10 cellular contexts compared by ENCODE assay signal in genomic region chr19:10643166-10643967, GRCh38. TPM values are rescaled to one million over a fixed set of nuclear protein-coding genes. Genes with fewer than 3 reads are reported as not detected.
DNase-seq lines count a peak whose midpoint lies in the region; ATAC-seq and TF ChIP-seq lines count a peak whose summit lies in the region.
"Had no signal": no experiment of that assay in that cellular context is flagged by ENCODE, and none has a peak within 500 bp of the region (broad histone marks: within the 10 kb centered on the region; RNA-seq: fewer than 3 reads in every experiment).

No MANE protein-coding gene starts in this region.

- peaks cover 35 to 58% (median 55%) of the 10 kb centered on the region in 4 donors for H3K36me3 ChIP-seq in stomach

- no peak for TF ChIP-seq POLR2A in stomach (IDR thresholded peaks at IDR 0.05)

- H3K4me1 Mint-ChIP-seq in T-helper 2 cell treated with Interferon-gamma antibody and Interleukin-4, amounts not matched to agents 5 μg/mL and 100 μg/mL, for 36 hours (ENCODE audit: low read depth) = peaks cover 19% of the 10 kb centered on the region
- peaks cover 5% of the 10 kb centered on the region for H3K4me1 Mint-ChIP-seq in activated CD4-positive, alpha-beta memory T cell treated with anti-CD3 and anti-CD28 coated beads, Interleukin-2, amount 10 ng/mL, durations not matched to agents 7 days and 5 days
- H3K4me1 Mint-ChIP-seq in immature natural killer cell = peaks cover 21 to 26% of the 10 kb centered on the region in 2 donors

- H3K4me3 Mint-ChIP-seq in T-helper 2 cell treated with Interferon-gamma antibody and Interleukin-4, amounts not matched to agents 5 μg/mL and 100 μg/mL, for 36 hours = no peak overlapping the region
- H3K4me3 Mint-ChIP-seq in activated CD4-positive, alpha-beta memory T cell treated with anti-CD3 and anti-CD28 coated beads, Interleukin-2, amount 10 ng/mL, durations not matched to agents 7 days and 5 days = no peak overlapping the region
- H3K4me3 Mint-ChIP-seq in immature natural killer cell = peak overlapping the region in 2 of 5 donors; percentile 32 to 44

- H3K9me3 Mint-ChIP-seq in T-helper 2 cell treated with Interferon-gamma antibody and Interleukin-4, amounts not matched to agents 5 μg/mL and 100 μg/mL, for 36 hours = no peaks in the 10 kb centered on the region
- no peaks in the 10 kb centered on the region for H3K9me3 Mint-ChIP-seq in activated CD4-positive, alpha-beta memory T cell treated with anti-CD3 and anti-CD28 coated beads, Interleukin-2, amount 10 ng/mL, durations not matched to agents 7 days and 5 days
- peaks cover 0 to 2% (median 0%) of the 10 kb centered on the region in 6 donors for H3K9me3 Mint-ChIP-seq in immature natural killer cell

- TF ChIP-seq EP300 in stomach (IDR thresholded peaks at IDR 0.05) = no peak

- peaks cover 17 to 60% (median 34%) of the 10 kb centered on the region in 4 donors for H3K4me1 ChIP-seq in stomach

- WGBS in stomach, 5 donors = 43 to 64% (median 49%) methylated on average over 12 to 21 of the region's 21 CpGs

- CTCF ChIA-PET in activated CD4-positive, alpha-beta memory T cell treated with anti-CD3 and anti-CD28 coated beads, Interleukin-2, amount 10 ng/mL, durations not matched to agents 7 days and 5 days (lab: Charles Lee) = interaction anchor here (0.6 to 5.3 kb wide), 10 partner anchors 9 to 202 kb away, joined by 3 to 230 read pairs (median 7); no protein-coding TSS in a partner anchor

- POLR2A ChIA-PET in activated CD4-positive, alpha-beta memory T cell treated with anti-CD3 and anti-CD28 coated beads, Interleukin-2, amount 10 ng/mL, durations not matched to agents 7 days and 5 days (lab: Charles Lee) = interaction anchor here (0.9 to 3.0 kb wide), 11 partner anchors 9 to 239 kb away, joined by 3 to 19 read pairs (median 4); partner anchors contain the start of gene QTRT1

- H3K27ac ChIP-seq in stomach = peak overlapping the region; percentile 49 to 66 (median 55)

- no peaks in the 10 kb centered on the region for H3K9me3 ChIP-seq in stomach

- H3K4me3 ChIP-seq in stomach = no peak overlapping the region

- no peak for ATAC-seq in HG02840 (IDR thresholded peaks at IDR 0.05; ENCODE audit: low FRiP score, unreplicated experiment)

- no peak for DNase-seq in T-helper 2 cell treated with Interferon-gamma antibody and Interleukin-4, amounts not matched to agents 5 μg/mL and 100 μg/mL, for 36 hours (ENCODE audit: low spot score)
- DNase-seq in T-helper 2 cell (no peak), immature natural killer cell (peak in 2 of 3 donors; percentile 38 to 47), stomach (no peak), retina (no peak), NCI-H1694 (lab: John Stamatoyannopoulos, UW) (no peak)
- DNase-seq in activated CD4-positive, alpha-beta memory T cell treated with anti-CD3 and anti-CD28 coated beads, Interleukin-2, amount 10 ng/mL, durations not matched to agents 7 days and 5 days = no peak
- DNase-seq: NCI-H226 had no signal

- H3K27ac Mint-ChIP-seq in T-helper 2 cell treated with Interferon-gamma antibody and Interleukin-4, amounts not matched to agents 5 μg/mL and 100 μg/mL, for 36 hours = peak overlapping the region; percentile 52
- peak overlapping the region; percentile 16 for H3K27ac Mint-ChIP-seq in activated CD4-positive, alpha-beta memory T cell treated with anti-CD3 and anti-CD28 coated beads, Interleukin-2, amount 10 ng/mL, durations not matched to agents 7 days and 5 days
- peak overlapping the region; percentile 68 to 93 (median 85) for H3K27ac Mint-ChIP-seq in immature natural killer cell

- H3K27me3 Mint-ChIP-seq in T-helper 2 cell treated with Interferon-gamma antibody and Interleukin-4, amounts not matched to agents 5 μg/mL and 100 μg/mL, for 36 hours (ENCODE audit: low read depth) = no peaks in the 10 kb centered on the region
- H3K27me3 Mint-ChIP-seq in activated CD4-positive, alpha-beta memory T cell treated with anti-CD3 and anti-CD28 coated beads, Interleukin-2, amount 10 ng/mL, durations not matched to agents 7 days and 5 days = no peaks in the 10 kb centered on the region
- peaks cover 0 to 11% (median 2%) of the 10 kb centered on the region in 3 donors for H3K27me3 Mint-ChIP-seq in immature natural killer cell (ENCODE audit: low read depth in 3 of 3)

- H3K27me3 ChIP-seq in stomach = no peaks in the 10 kb centered on the region

- intact Hi-C loops in stomach (cut with DNase I; ENCODE audit: low total_unique reads) = no loop called here

- peaks cover 25% of the 10 kb centered on the region for H3K36me3 Mint-ChIP-seq in T-helper 2 cell treated with Interferon-gamma antibody and Interleukin-4, amounts not matched to agents 5 μg/mL and 100 μg/mL, for 36 hours (ENCODE audit: low read depth)
- H3K36me3 Mint-ChIP-seq in activated CD4-positive, alpha-beta memory T cell treated with anti-CD3 and anti-CD28 coated beads, Interleukin-2, amount 10 ng/mL, durations not matched to agents 7 days and 5 days (ENCODE audit: low read depth) = peaks cover 23% of the 10 kb centered on the region
- peaks cover 0 to 19% (median 8%) of the 10 kb centered on the region in 3 donors for H3K36me3 Mint-ChIP-seq in immature natural killer cell

- no peak for TF ChIP-seq CTCF in stomach (IDR thresholded peaks at IDR 0.05)

RNA-seq across cellular contexts. Expression of gene ILF3, which starts 10.8 kb away (rescaled TPM):
- 100 to 1,000 TPM; 301 to 324 TPM for total RNA-seq in activated CD4-positive, alpha-beta memory T cell treated with anti-CD3 and anti-CD28 coated beads, Interleukin-2, amount 10 ng/mL, durations not matched to agents 7 days and 5 days
- polyA plus RNA-seq in immature natural killer cell = 100 to 1,000 TPM in 1 of 3 donors, 10 to 100 TPM in 2; 33.7 to 107 (median 52.2) TPM
- total RNA-seq in stomach = 100 to 1,000 TPM in 3 of 5 donors, 10 to 100 TPM in 2; 65.3 to 381 (median 142) TPM
- 10 to 100 TPM; 33.5 to 84.2 (median 49.8) TPM for polyA plus RNA-seq in stomach

RNA-seq across cellular contexts. Expression of gene SLC44A2, which starts 18.0 kb away (rescaled TPM):
- 100 to 1,000 TPM; 147 to 152 TPM for total RNA-seq in activated CD4-positive, alpha-beta memory T cell treated with anti-CD3 and anti-CD28 coated beads, Interleukin-2, amount 10 ng/mL, durations not matched to agents 7 days and 5 days
- polyA plus RNA-seq in immature natural killer cell = 100 to 1,000 TPM; 195 to 449 (median 327) TPM
- 100 to 1,000 TPM in 3 of 5 donors, 10 to 100 TPM in 2; 58.0 to 161 (median 101) TPM for total RNA-seq in stomach
- polyA plus RNA-seq in stomach = 10 to 100 TPM; 26.1 to 66.9 (median 64.4) TPM

RNA-seq across cellular contexts. Expression of gene AP1M2, which starts 56.3 kb away (rescaled TPM):
- not detected for total RNA-seq in activated CD4-positive, alpha-beta memory T cell treated with anti-CD3 and anti-CD28 coated beads, Interleukin-2, amount 10 ng/mL, durations not matched to agents 7 days and 5 days
- polyA plus RNA-seq in immature natural killer cell (1 to 10 TPM in 1 of 3 donors, not detected in 2; 1.8 TPM), stomach (100 to 1,000 TPM in 2 of 3 donors, 10 to 100 TPM in 1; 74.6 to 116 (median 112) TPM)
- total RNA-seq in stomach = 100 to 1,000 TPM in 1 of 5 donors, 10 to 100 TPM in 4; 11.7 to 687 (median 61.0) TPM
- total RNA-seq: T-helper 2 cell treated with Interferon-gamma antibody and Interleukin-4, amounts not matched to agents 100 ng/mL and 5 ng/mL, for 36 hours had no signal

RNA-seq across cellular contexts. Expression of gene QTRT1, which starts 57.9 kb away (rescaled TPM):
- total RNA-seq in activated CD4-positive, alpha-beta memory T cell treated with anti-CD3 and anti-CD28 coated beads, Interleukin-2, amount 10 ng/mL, durations not matched to agents 7 days and 5 days = 10 to 100 TPM; 24.0 to 26.4 TPM
- polyA plus RNA-seq in immature natural killer cell (10 to 100 TPM; 25.5 to 48.1 (median 33.7) TPM), stomach (100 to 1,000 TPM; 113 to 153 (median 115) TPM)
- 100 to 1,000 TPM in 2 of 5 donors, 10 to 100 TPM in 3; 21.7 to 104 (median 66.5) TPM for total RNA-seq in stomach

Comparison
In these comparisons a context has a peak if more than half of its experiments do, and no peak if none do; other contexts are left out.
1. DNase-seq: peak in immature natural killer cell (2 of 3); none in T-helper 2 cell treated with Interferon-gamma antibody and Interleukin-4, amounts not matched to agents 5 μg/mL and 100 μg/mL, for 36 hours (single experiment), T-helper 2 cell (0 of 5), activated CD4-positive, alpha-beta memory T cell treated with anti-CD3 and anti-CD28 coated beads, Interleukin-2, amount 10 ng/mL, durations not matched to agents 7 days and 5 days (single experiment), stomach (single experiment), retina (single experiment) and NCI-H1694 (single experiment).
2. H3K27ac Mint-ChIP-seq: peak in every context shown above with its lines; median percentile 85 in immature natural killer cell; 52 in T-helper 2 cell treated with Interferon-gamma antibody and Interleukin-4, amounts not matched to agents 5 μg/mL and 100 μg/mL, for 36 hours; 16 in activated CD4-positive, alpha-beta memory T cell treated with anti-CD3 and anti-CD28 coated beads, Interleukin-2, amount 10 ng/mL, durations not matched to agents 7 days and 5 days.
3. RNA of gene AP1M2, which starts 56.3 kb away (total RNA-seq): 11.7 to 687 TPM in stomach; not detected in activated CD4-positive, alpha-beta memory T cell treated with anti-CD3 and anti-CD28 coated beads, Interleukin-2, amount 10 ng/mL, durations not matched to agents 7 days and 5 days; every median in the first group is over 10 times any median in the second.